18 cellular contexts compared by ENCODE assay signal in the genomic region with DNA sequence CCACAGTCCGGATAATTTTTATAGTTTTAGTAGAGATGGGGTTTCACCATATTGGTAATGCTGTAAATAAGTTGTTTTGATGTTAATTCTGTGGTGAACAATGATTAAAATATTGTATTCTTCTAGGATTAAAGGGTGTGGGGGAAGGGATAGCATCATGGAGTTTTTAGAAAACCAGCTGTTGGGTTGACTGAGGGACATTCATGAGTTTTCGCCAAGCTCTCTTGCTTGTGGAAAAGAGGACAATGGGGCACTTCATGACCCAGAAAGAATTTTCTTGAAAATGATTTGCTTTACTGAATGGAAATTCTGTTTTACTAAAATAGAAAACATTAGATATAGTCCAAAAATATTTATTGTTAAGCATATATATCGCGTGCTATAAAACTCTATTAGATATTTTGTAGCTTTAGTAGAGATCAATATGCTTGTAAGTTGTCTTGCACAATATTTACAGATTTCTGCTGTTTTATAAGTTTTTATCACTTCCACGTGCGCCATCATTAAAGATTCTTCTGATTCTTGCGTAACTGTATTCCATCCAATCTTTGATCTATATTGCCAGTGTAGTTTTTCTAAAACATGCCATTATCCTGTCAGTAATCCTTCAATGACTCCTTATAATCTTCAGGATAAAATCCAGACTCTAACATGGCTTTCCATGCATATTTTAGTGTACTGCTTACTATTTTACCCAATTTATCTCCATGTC. TPM values are rescaled to one million over a fixed set of nuclear protein-coding genes. Genes with fewer than 3 reads are reported as not detected.
DNase-seq lines count a peak whose midpoint lies in the region; ATAC-seq and TF ChIP-seq lines count a peak whose summit lies in the region.
"Had no signal": no experiment of that assay in that cellular context is flagged by ENCODE, and none has a peak within 500 bp of the region (broad histone marks: within the 10 kb centered on the region; RNA-seq: fewer than 3 reads in every experiment).

No MANE protein-coding gene starts in this region.

- CTCF ChIA-PET in OCI-LY7 (lab: Charles Lee; ENCODE audit: unreplicated experiment) = no interaction called here

- DNase-seq in OCI-LY7 (ENCODE audit: low spot score) (no peak), hippocampal formation (lab: John Stamatoyannopoulos, UW) (peak; percentile 5 to 85), DMS153 treated with DMSO at 0.1 percent for 48 hours (lab: John Stamatoyannopoulos, UW; ENCODE audit: unreplicated experiment) (no peak), NK-92 (lab: John Stamatoyannopoulos, UW; ENCODE audit: unreplicated experiment) (no peak), OCI-M1 (lab: John Stamatoyannopoulos, UW) (no peak)
- no peak for DNase-seq in stimulated activated effector memory CD8-positive, alpha-beta T cell treated with anti-CD3 and anti-CD28 coated beads, Interleukin-12 subunit alpha, Interleukin-12 subunit beta, amount 100 ng/mL, for 72 hours (ENCODE audit: low spot score in 2 of 2)
- DNase-seq: activated CD4-positive, alpha-beta T cell treated with anti-CD3 and anti-CD28 coated beads, Interleukin-2, amount 10 ng/mL, durations not matched to agents 24 days and 14 days; activated gamma-delta T cell; CD4-positive, alpha-beta T cell; lower lobe of right lung; NCI-H1092; NCI-H187 treated with DMSO at 0.1 percent for 48 hours; NCI-H69; psoas muscle; testis had no signal

- intact Hi-C loops in OCI-LY7 (cut with micrococcal nuclease; ENCODE audit: unreplicated experiment) = no loop called here

- no peaks in the 10 kb centered on the region for H3K9me3 ChIP-seq in OCI-LY7 (ENCODE audit: low read length)
- H3K9me3 ChIP-seq: lower lobe of right lung, neutrophil, psoas muscle, testis had no signal

- no peak overlapping the region for H3K4me3 ChIP-seq in OCI-LY7 (ENCODE audit: low read depth, low read length, poor library complexity, severe bottlenecking)
- H3K4me3 ChIP-seq: lower lobe of right lung, psoas muscle, testis had no signal

- H3K36me3 Mint-ChIP-seq in activated T-helper 17 cell treated with anti-CD3 and anti-CD28 coated beads, Interleukin-2, amount 50 U/mL, for 72 hours (ENCODE audit: low read depth) = no peaks in the 10 kb centered on the region
- peaks cover 18% of the 10 kb centered on the region for H3K36me3 Mint-ChIP-seq in stimulated activated effector memory CD8-positive, alpha-beta T cell treated with anti-CD3 and anti-CD28 coated beads, Interleukin-12 subunit alpha, Interleukin-12 subunit beta, amount 100 ng/mL, for 72 hours

- no peak for TF ChIP-seq CTCF in OCI-LY7 (conservative IDR thresholded peaks at IDR 0.05; ENCODE audit: low read length)

- H3K27me3 Mint-ChIP-seq in activated T-helper 17 cell treated with anti-CD3 and anti-CD28 coated beads, Interleukin-2, amount 50 U/mL, for 72 hours = no peaks in the 10 kb centered on the region
- H3K27me3 Mint-ChIP-seq: activated CD4-positive, alpha-beta T cell treated with anti-CD3 and anti-CD28 coated beads, Interleukin-2, amount 10 ng/mL, durations not matched to agents 24 days and 14 days; CD4-positive, alpha-beta T cell had no signal

- H3K4me2 ChIP-seq in OCI-LY7 (ENCODE audit: low read length) = no peak overlapping the region

- H3K4me1 ChIP-seq in OCI-LY7 (ENCODE audit: insufficient read depth, low read length, poor library complexity, severe bottlenecking) = no peaks in the 10 kb centered on the region
- H3K4me1 ChIP-seq: lower lobe of right lung, testis had no signal

- TSS peak; percentile 19 for BruUV-seq in OCI-LY7 (replicated peaks; lab: Mats Ljungman, UMichigan)

- H3K27ac ChIP-seq in OCI-LY7 (ENCODE audit: low read depth, low read length, poor library complexity, severe bottlenecking) = no peak overlapping the region
- H3K27ac ChIP-seq: lower lobe of right lung, neutrophil, psoas muscle, testis had no signal

- POLR2A ChIA-PET in OCI-LY7 (lab: Charles Lee) = interaction anchor here (2.0 kb wide), 1 partner anchor 10 kb away, joined by 6 read pairs; no protein-coding TSS in a partner anchor

- no peaks in the 10 kb centered on the region for H3K9me3 Mint-ChIP-seq in activated T-helper 17 cell treated with anti-CD3 and anti-CD28 coated beads, Interleukin-2, amount 50 U/mL, for 72 hours
- H3K9me3 Mint-ChIP-seq in stimulated activated effector memory CD8-positive, alpha-beta T cell treated with anti-CD3 and anti-CD28 coated beads, Interleukin-12 subunit alpha, Interleukin-12 subunit beta, amount 100 ng/mL, for 72 hours = no peaks in the 10 kb centered on the region
- H3K9me3 Mint-ChIP-seq: activated CD4-positive, alpha-beta T cell treated with anti-CD3 and anti-CD28 coated beads, Interleukin-2, amount 10 ng/mL, durations not matched to agents 24 days and 14 days; CD4-positive, alpha-beta T cell had no signal

- H2AFZ ChIP-seq in OCI-LY7 (ENCODE audit: low read length) = no peak overlapping the region

- H3K4me3 Mint-ChIP-seq in activated T-helper 17 cell treated with anti-CD3 and anti-CD28 coated beads, Interleukin-2, amount 50 U/mL, for 72 hours = peak overlapping the region; percentile 48
- peak overlapping the region; percentile 25 for H3K4me3 Mint-ChIP-seq in stimulated activated effector memory CD8-positive, alpha-beta T cell treated with anti-CD3 and anti-CD28 coated beads, Interleukin-12 subunit alpha, Interleukin-12 subunit beta, amount 100 ng/mL, for 72 hours
- H3K4me3 Mint-ChIP-seq: activated CD4-positive, alpha-beta T cell treated with anti-CD3 and anti-CD28 coated beads, Interleukin-2, amount 10 ng/mL, durations not matched to agents 24 days and 14 days; CD4-positive, alpha-beta T cell had no signal

- H3K9me2 ChIP-seq in OCI-LY7 (ENCODE audit: insufficient read depth, low read length) = no peaks in the 10 kb centered on the region

- no peak for ATAC-seq in activated T-helper 17 cell treated with anti-CD3 and anti-CD28 coated beads, Interleukin-2, amount 50 U/mL, for 72 hours (replicated peaks)
- no peak for ATAC-seq in stimulated activated effector memory CD8-positive, alpha-beta T cell treated with anti-CD3 and anti-CD28 coated beads, Interleukin-12 subunit alpha, Interleukin-12 subunit beta, amount 100 ng/mL, for 72 hours
- ATAC-seq: lower lobe of right lung, psoas muscle, SK-N-SH treated with all-trans-retinoic acid at 6 μM for 48 hours had no signal

- peaks cover 23% of the 10 kb centered on the region for H3K4me1 Mint-ChIP-seq in activated T-helper 17 cell treated with anti-CD3 and anti-CD28 coated beads, Interleukin-2, amount 50 U/mL, for 72 hours
- peaks cover 38% of the 10 kb centered on the region for H3K4me1 Mint-ChIP-seq in stimulated activated effector memory CD8-positive, alpha-beta T cell treated with anti-CD3 and anti-CD28 coated beads, Interleukin-12 subunit alpha, Interleukin-12 subunit beta, amount 100 ng/mL, for 72 hours

- peaks cover 26% of the 10 kb centered on the region for H3K36me3 ChIP-seq in OCI-LY7 (ENCODE audit: insufficient read depth, low read length)
- H3K36me3 ChIP-seq: lower lobe of right lung, neutrophil had no signal

- peaks cover 92% of the 10 kb centered on the region for H3K79me2 ChIP-seq in OCI-LY7 (ENCODE audit: insufficient read depth, low read depth, low read length)

- no peaks in the 10 kb centered on the region for H4K20me1 ChIP-seq in OCI-LY7 (ENCODE audit: insufficient read depth, low read length)

- peak overlapping the region; percentile 8 for H3K27ac Mint-ChIP-seq in activated T-helper 17 cell treated with anti-CD3 and anti-CD28 coated beads, Interleukin-2, amount 50 U/mL, for 72 hours
- H3K27ac Mint-ChIP-seq in stimulated activated effector memory CD8-positive, alpha-beta T cell treated with anti-CD3 and anti-CD28 coated beads, Interleukin-12 subunit alpha, Interleukin-12 subunit beta, amount 100 ng/mL, for 72 hours = peak overlapping the region; percentile 63
- H3K27ac Mint-ChIP-seq: CD4-positive, alpha-beta T cell had no signal

RNA-seq across cellular contexts. Expression of gene LCOR, which starts 41.8 kb away (rescaled TPM):
- 17.1 and 32.1 TPM in 2 replicates for total RNA-seq in OCI-LY7 (2014; rRNA removed; shearing (Covaris generic))
- 54.5 and 58.4 TPM in 2 replicates for total RNA-seq in OCI-LY7 (2022)
- total RNA-seq in activated T-helper 17 cell treated with anti-CD3 and anti-CD28 coated beads, Interleukin-2, amount 50 U/mL, for 72 hours = 10 to 100 TPM; 25.5 to 29.6 TPM

Comparison
In these comparisons a context has a peak if more than half of its experiments do, and no peak if none do; other contexts are left out.
1. DNase-seq: peak in hippocampal formation (2 of 2); none in OCI-LY7 (single experiment), stimulated activated effector memory CD8-positive, alpha-beta T cell treated with anti-CD3 and anti-CD28 coated beads, Interleukin-12 subunit alpha, Interleukin-12 subunit beta, amount 100 ng/mL, for 72 hours (0 of 2), DMS153 treated with DMSO at 0.1 percent for 48 hours (single experiment), NK-92 (single experiment) and OCI-M1 (single experiment).